17 cellular contexts compared by ENCODE assay signal in genomic region chr21:16473965-16474364, GRCh38.
DNase-seq lines count a peak whose midpoint lies in the region; ATAC-seq and TF ChIP-seq lines count a peak whose summit lies in the region.
"Had no signal": no experiment of that assay in that cellular context is flagged by ENCODE, and none has a peak within 500 bp of the region (broad histone marks: within the 10 kb centered on the region; RNA-seq: fewer than 3 reads in every experiment).

No MANE protein-coding gene starts in this region.

- no peak overlapping the region for H3K4me3 Mint-ChIP-seq in T-cell
- H3K4me3 Mint-ChIP-seq: activated naive CD8-positive, alpha-beta T cell; IgD-negative memory B cell had no signal

- H4K91ac ChIP-seq in trophoblast cell (ENCODE audit: low read depth, low read length): no peak overlapping the region

- no peak overlapping the region for H4K12ac ChIP-seq in trophoblast cell (ENCODE audit: low read depth, low read length)

- TF ChIP-seq CTCF in left ventricle myocardium inferior (IDR thresholded peaks at IDR 0.05; ENCODE audit: borderline replicate concordance): no peak

- H3K36me3 ChIP-seq in left ventricle myocardium inferior (no peaks in the 10 kb centered on the region), skeletal muscle tissue (ENCODE audit: control insufficient read depth in 3 of 3, insufficient read depth in 3 of 3, low read length in 3 of 3) (no peaks in the 10 kb centered on the region), trophoblast cell (ENCODE audit: control insufficient read depth in 1 of 2, insufficient read depth in 2 of 2, low read length in 2 of 2) (no peaks in the 10 kb centered on the region)
- H3K36me3 ChIP-seq: pancreas, Peyer's patch had no signal

- H3K9me3 ChIP-seq in left ventricle myocardium inferior (replicated peaks) (peaks cover 18% of the 10 kb centered on the region), skeletal muscle tissue (ENCODE audit: control insufficient read depth in 3 of 3, low read length in 3 of 3) (no peaks in the 10 kb centered on the region), trophoblast cell (ENCODE audit: insufficient read depth, low read depth, low read length) (no peaks in the 10 kb centered on the region)
- H3K9me3 ChIP-seq: pancreas, Peyer's patch had no signal

- peaks cover 61% of the 10 kb centered on the region for H3K4me1 ChIP-seq in left ventricle myocardium inferior
- H3K4me1 ChIP-seq in skeletal muscle tissue (ENCODE audit: control insufficient read depth in 3 of 3, insufficient read depth in 3 of 3, low read length in 3 of 3): peaks cover 2 to 16% (median 7%) of the 10 kb centered on the region in 3 donors
- H3K4me1 ChIP-seq in trophoblast cell (ENCODE audit: control insufficient read depth in 1 of 2, insufficient read depth in 2 of 2, low read length in 2 of 2): no peaks in the 10 kb centered on the region
- H3K4me1 ChIP-seq: pancreas, Peyer's patch had no signal

- H3K27ac Mint-ChIP-seq in T-cell: no peak overlapping the region
- H3K27ac Mint-ChIP-seq: activated naive CD8-positive, alpha-beta T cell; IgD-negative memory B cell had no signal

- ATAC-seq in HG03342 (IDR thresholded peaks at IDR 0.05; ENCODE audit: unreplicated experiment): no peak
- no peak for ATAC-seq in T-cell (replicated peaks in 1 of 4)

- intact Hi-C loops in left ventricle myocardium inferior (cut with micrococcal nuclease): no loop called here

- no peak overlapping the region for H2BK5ac ChIP-seq in trophoblast cell (ENCODE audit: low read depth, low read length, poor library complexity)

- no peak overlapping the region for H2AFZ ChIP-seq in trophoblast cell (ENCODE audit: insufficient read depth, low read length, poor library complexity)
- H2AFZ ChIP-seq: hepatocyte had no signal

- peaks cover 4 to 20% (median 6%) of the 10 kb centered on the region in 3 donors for H3K9me3 Mint-ChIP-seq in T-cell

- H2AK5ac ChIP-seq in trophoblast cell (ENCODE audit: low read length): no peak overlapping the region

- H3K79me2 ChIP-seq in trophoblast cell (ENCODE audit: control insufficient read depth, insufficient read depth, low read length, poor library complexity): no peaks in the 10 kb centered on the region
- H3K79me2 ChIP-seq: hepatocyte had no signal

- WGBS in trophoblast cell (ENCODE audit: extremely low coverage, insufficient coverage, insufficient read length): no CpG with 5 or more reads among the region's 2 CpGs

- no peak overlapping the region for H3K9ac ChIP-seq in skeletal muscle tissue (ENCODE audit: low read depth in 1 of 3, low read length in 3 of 3)
- H3K9ac ChIP-seq in trophoblast cell (ENCODE audit: low read length): no peak overlapping the region

- no peak overlapping the region for H3K23ac ChIP-seq in trophoblast cell (ENCODE audit: low read length)

- H3K4me2 ChIP-seq in trophoblast cell (ENCODE audit: low read length): no peak overlapping the region
- H3K4me2 ChIP-seq: hepatocyte had no signal

- no peak overlapping the region for H3K18ac ChIP-seq in trophoblast cell (ENCODE audit: low read length)

- no peaks in the 10 kb centered on the region for H3K27me3 Mint-ChIP-seq in T-cell
- H3K27me3 Mint-ChIP-seq: activated naive CD8-positive, alpha-beta T cell; IgD-negative memory B cell had no signal

- no peak overlapping the region for H3K14ac ChIP-seq in trophoblast cell (ENCODE audit: low read length)

- CTCF ChIA-PET in T-cell (lab: Charles Lee): no interaction called here

- H3K36me3 Mint-ChIP-seq in T-cell: no peaks in the 10 kb centered on the region
- H3K36me3 Mint-ChIP-seq: activated naive CD8-positive, alpha-beta T cell; IgD-negative memory B cell had no signal

- no peak overlapping the region for H3K4ac ChIP-seq in trophoblast cell (ENCODE audit: low read depth, low read length)

- H3K27ac ChIP-seq in left ventricle myocardium inferior (replicated peaks): peak overlapping the region; percentile 69
- H3K27ac ChIP-seq in skeletal muscle tissue (ENCODE audit: low read depth, low read length): peak overlapping the region; percentile 36
- H3K27ac ChIP-seq in trophoblast cell (ENCODE audit: low read depth, low read length): no peak overlapping the region
- H3K27ac ChIP-seq: hepatocyte, pancreas, Peyer's patch had no signal

- no peak overlapping the region for H2BK120ac ChIP-seq in trophoblast cell (ENCODE audit: insufficient read depth, low read length, poor library complexity)

- DNase-seq in NCI-H226 (peak; percentile 39), cerebellar cortex (ENCODE audit: low spot score) (peak; percentile 28), left ventricle myocardium inferior (no peak), SKM-1 (lab: John Stamatoyannopoulos, UW; ENCODE audit: unreplicated experiment) (no peak), trophoblast cell (no peak), T-cell (no peak)
- DNase-seq: cortex of kidney; NCI-H1048; NCI-H2107; pancreas; Peyer's patch; stimulated activated naive CD4-positive, alpha-beta T cell had no signal

- H3K4me3 ChIP-seq in left ventricle myocardium inferior (no peak overlapping the region), skeletal muscle tissue (ENCODE audit: low read length in 3 of 3) (no peak overlapping the region), trophoblast cell (ENCODE audit: low read depth, low read length) (no peak overlapping the region)
- H3K4me3 ChIP-seq: hepatocyte, pancreas, Peyer's patch had no signal

- no peaks in the 10 kb centered on the region for H3K27me3 ChIP-seq in left ventricle myocardium inferior (ENCODE audit: low read depth)
- no peaks in the 10 kb centered on the region for H3K27me3 ChIP-seq in skeletal muscle tissue (ENCODE audit: control insufficient read depth in 3 of 3, insufficient read depth in 3 of 3, low read length in 3 of 3)
- no peaks in the 10 kb centered on the region for H3K27me3 ChIP-seq in trophoblast cell (ENCODE audit: insufficient read depth, low read length)
- H3K27me3 ChIP-seq: hepatocyte, pancreas, Peyer's patch had no signal

- no peaks in the 10 kb centered on the region for H3K4me1 Mint-ChIP-seq in T-cell
- H3K4me1 Mint-ChIP-seq: IgD-negative memory B cell had no signal

- H3K79me1 ChIP-seq in trophoblast cell (ENCODE audit: low read length): no peaks in the 10 kb centered on the region

- no peak overlapping the region for H4K8ac ChIP-seq in trophoblast cell (ENCODE audit: low read depth, low read length)

- no peak overlapping the region for H2BK12ac ChIP-seq in trophoblast cell (ENCODE audit: low read length)

- POLR2A ChIA-PET in T-cell (lab: Charles Lee): no interaction called here

Comparison
In these comparisons a context has a peak if more than half of its experiments do, and no peak if none do; other contexts are left out.
1. DNase-seq: peak in NCI-H226 (single experiment) and cerebellar cortex (single experiment); none in left ventricle myocardium inferior (single experiment), SKM-1 (single experiment), trophoblast cell (0 of 2) and T-cell (0 of 34).